ENCODE assay signal across 8 cellular contexts in genomic region chr5:171405615-171406014, GRCh38. TPM values are rescaled to one million over a fixed set of nuclear protein-coding genes. Genes with fewer than 3 reads are reported as not detected.
A peak's percentile ranks its signal among the peaks of the same experiment; 100 is the strongest.
DNase-seq lines count a peak whose midpoint lies in the region; ATAC-seq, FAIRE-seq and TF ChIP-seq lines count a peak whose summit lies in the region.

No MANE protein-coding gene starts in this region.

- POLR2A ChIA-PET in IMR-90 (lab: Charles Lee; ENCODE audit: unreplicated experiment) = no interaction called here
- POLR2A ChIA-PET in GM12878 (lab: Charles Lee) = interaction anchor here (1.4 to 1.5 kb wide), 2 partner anchors 16 to 18 kb away, joined by 5 read pairs; partner anchors contain the start of gene NPM1

- peaks cover 12% of the 10 kb centered on the region for H3K4me1 Mint-ChIP-seq in nephron

- H3K27me3 ChIP-seq in IMR-90 (ENCODE audit: control insufficient read depth, insufficient read depth, low read length) (no peaks in the 10 kb centered on the region), GM12878 (replicated peaks in 1 of 2; ENCODE audit: control insufficient read depth in 2 of 2, insufficient read depth in 2 of 2, low read length in 1 of 2) (no peaks in the 10 kb centered on the region)

- peaks cover 6% of the 10 kb centered on the region; the same call in 1 of the 2 replicates for H3K9me1 ChIP-seq in IMR-90 (ENCODE audit: insufficient read depth, low read length)

- H2BK5ac ChIP-seq in IMR-90 (ENCODE audit: low read depth, low read length, poor library complexity, severe bottlenecking) = no peak overlapping the region

- H2AK5ac ChIP-seq in IMR-90 (ENCODE audit: low read depth, low read length) = no peak overlapping the region

- DNase-seq in DMS 273 (lab: John Stamatoyannopoulos, UW; ENCODE audit: unreplicated experiment) = peak; percentile 60
- DNase-seq in IMR-90 = peak; percentile 29
- no peak for DNase-seq in GM12878 (ENCODE audit: low read depth, low spot score)
- DNase-seq in NCI-H510A (lab: John Stamatoyannopoulos, UW) = no peak
- no peak for DNase-seq in mucosa of descending colon
- no peak for DNase-seq in HT-29 (ENCODE audit: low spot score)

- FAIRE-seq in GM12878 (lab: Jason Lieb, UNC) = no peak

- no peak overlapping the region for H2AFZ ChIP-seq in IMR-90 (replicated peaks; ENCODE audit: low read length, poor library complexity)
- no peak overlapping the region for H2AFZ ChIP-seq in GM12878 (ENCODE audit: control insufficient read depth, low read depth, low read length)

- H3K4me2 ChIP-seq in IMR-90 (ENCODE audit: low read depth, low read length) (no peak overlapping the region), GM12878 (ENCODE audit: control insufficient read depth, insufficient read depth) (no peak overlapping the region)

- H3K27ac Mint-ChIP-seq in nephron = peak overlapping the region in 1 of 3 experiments; percentile 58

- no peak overlapping the region for H4K8ac ChIP-seq in IMR-90 (ENCODE audit: low read depth in 2 of 2, low read length in 2 of 2)

- RAD21 ChIA-PET in GM12878 (lab: Charles Lee; ENCODE audit: unreplicated experiment) = interaction anchor here (0.9 to 1.3 kb wide), 2 partner anchors 10 to 661 kb away, joined by 3 read pairs; no protein-coding TSS in a partner anchor

- H3K4ac ChIP-seq in IMR-90 (ENCODE audit: low read depth, low read length) = no peak overlapping the region

- no peak overlapping the region for H3K18ac ChIP-seq in IMR-90 (ENCODE audit: low read depth, low read length)

- BruUV-seq in IMR-90 (replicated peaks; lab: Mats Ljungman, UMichigan) (no TSS peak), GM12878 (replicated peaks; lab: Mats Ljungman, UMichigan) (TSS peak; percentile 3)

- H3K14ac ChIP-seq in IMR-90 (replicated peaks; ENCODE audit: low read depth, low read length) = no peak overlapping the region

- CTCF ChIA-PET in IMR-90 (lab: Yijun Ruan, JAX) (interaction anchor here (0.6 to 1.0 kb wide), 3 partner anchors 12 to 16 kb away, joined by 3 to 5 read pairs (median 3); no protein-coding TSS in a partner anchor), GM12878 (lab: Yijun Ruan, JAX) (interaction anchor here (0.6 to 2.0 kb wide), 5 partner anchors 8 to 777 kb away, joined by 3 to 11 read pairs (median 5); partner anchors contain the start of gene NPM1)

- in situ Hi-C loops in IMR-90 (cut with MboI; ENCODE audit: low sequenced_read_pairs) (loop anchor here (25.0 kb wide), 2 partner anchors 782 to 882 kb away; partner anchors contain the start of genes EFCAB9, STK10 and UBTD2), GM12878 (cut with MboI) (loop anchor here (25.0 kb wide), 1 partner anchor 882 kb away; the partner anchor contains the start of gene UBTD2)

- peaks cover 27% of the 10 kb centered on the region for H3K79me2 ChIP-seq in GM12878 (ENCODE audit: control insufficient read depth, insufficient read depth, low read length)

- no peak overlapping the region for H3K4me3 Mint-ChIP-seq in nephron

- TF ChIP-seq EP300 in GM12878 (IDR thresholded peaks at IDR 0.05; ENCODE audit: borderline replicate concordance in 1 of 2, control insufficient read depth in 1 of 2, low read depth in 2 of 2, low read length in 2 of 2) = no peak

- no peak overlapping the region for H3K56ac ChIP-seq in IMR-90 (ENCODE audit: extremely low read depth, insufficient read depth, low read length)

- TF ChIP-seq POLR2A in IMR-90 (IDR thresholded peaks at IDR 0.05; ENCODE audit: low read depth, low read length) = no peak
- TF ChIP-seq POLR2A in GM12878 (IDR thresholded peaks at IDR 0.05; ENCODE audit: low read depth, low read length) = no peak

- ATAC-seq in IMR-90 (ENCODE audit: low read depth) (peak; percentile 53), GM12878 (peak; percentile 61), HG02642 (IDR thresholded peaks at IDR 0.05; ENCODE audit: poor library complexity, unreplicated experiment) (no peak), mucosa of descending colon (no peak)

- peaks cover 66% of the 10 kb centered on the region for H4K20me1 ChIP-seq in IMR-90 (ENCODE audit: insufficient read depth, low read length)
- peaks cover 4% of the 10 kb centered on the region for H4K20me1 ChIP-seq in GM12878 (ENCODE audit: control insufficient read depth, insufficient read depth)

- no peak overlapping the region for H3K9ac ChIP-seq in IMR-90 (ENCODE audit: low read depth, low read length)
- no peak overlapping the region for H3K9ac ChIP-seq in GM12878 (ENCODE audit: control insufficient read depth, insufficient read depth, low read length)

- no peak overlapping the region for H2BK120ac ChIP-seq in IMR-90 (ENCODE audit: low read depth, low read length)

- intact Hi-C loops in IMR-90 (cut with micrococcal nuclease) = no loop called here
- intact Hi-C loops in GM12878 (cut with micrococcal nuclease; ENCODE audit: unreplicated experiment) = no loop called here
- intact Hi-C loops in mucosa of descending colon (cut with DNase I, micrococcal nuclease) = no loop called here

- H3K79me1 ChIP-seq in IMR-90 (ENCODE audit: low read depth in 1 of 2, low read length in 2 of 2) = peaks cover 25 to 46% of the 10 kb centered on the region in 2 experiments

- no peak overlapping the region for H4K5ac ChIP-seq in IMR-90 (ENCODE audit: low read depth, low read length)

- H3K36me3 ChIP-seq in IMR-90 (ENCODE audit: control insufficient read depth, insufficient read depth, low read length) (peaks cover 40% of the 10 kb centered on the region), GM12878 (ENCODE audit: control insufficient read depth in 2 of 2, insufficient read depth in 2 of 2, low read length in 1 of 2) (peaks cover 11 to 40% of the 10 kb centered on the region in 2 experiments), mucosa of descending colon (ENCODE audit: low read depth) (peaks cover 9% of the 10 kb centered on the region)

- H3K9me3 ChIP-seq in IMR-90 (ENCODE audit: control insufficient read depth, insufficient read depth, low read length) (no peaks in the 10 kb centered on the region), GM12878 (replicated peaks; ENCODE audit: control insufficient read depth, insufficient read depth, low read length) (no peaks in the 10 kb centered on the region; the same call in 2 of the 3 replicates), mucosa of descending colon (no peaks in the 10 kb centered on the region)

- H3K4me3 ChIP-seq in IMR-90 (ENCODE audit: insufficient read depth, low read depth, low read length) (no peak overlapping the region), GM12878 (no peak overlapping the region), mucosa of descending colon (no peak overlapping the region)

- SMC1A ChIA-PET in GM12878 (lab: Charles Lee; ENCODE audit: uncharacterized antibody, unreplicated experiment) = interaction anchor here (1.7 kb wide), 1 partner anchor 506 kb away, joined by 3 read pairs; no protein-coding TSS in a partner anchor

- WGBS in IMR-90 (ENCODE audit: extremely low coverage in 2 of 2, insufficient read length in 1 of 2), 2 experiments = no CpG with 5 or more reads among the region's 3 CpGs
- WGBS in GM12878 (ENCODE audit: insufficient coverage, insufficient replicate concordance, low lambda C conversion rate, missing lambda C conversion rate) = 65% methylated on average over 3 of the region's 3 CpGs

- TF ChIP-seq RAD21 in IMR-90 (IDR thresholded peaks at IDR 0.05; ENCODE audit: low read length) = no peak; the same call in 1 of the 2 replicates
- TF ChIP-seq RAD21 in GM12878 (IDR thresholded peaks at IDR 0.05; ENCODE audit: insufficient read depth, low read depth, low read length) = no peak

- H3K9me3 Mint-ChIP-seq in nephron = peaks cover 4% of the 10 kb centered on the region

- H3K36me3 Mint-ChIP-seq in nephron (ENCODE audit: low read depth) = peaks cover 76% of the 10 kb centered on the region

- H3K27me3 Mint-ChIP-seq in nephron (ENCODE audit: low read depth) = no peaks in the 10 kb centered on the region

- H2AK9ac ChIP-seq in IMR-90 (replicated peaks; ENCODE audit: low read depth, low read length, poor library complexity) = no peak overlapping the region

- dilution Hi-C loops in IMR-90 (cut with HindIII; ENCODE audit: low sequenced_read_pairs, unreplicated experiment) = no loop called here

- no peak overlapping the region for H4K91ac ChIP-seq in IMR-90 (ENCODE audit: insufficient read depth, low read depth, low read length)

- H3K4me1 ChIP-seq in IMR-90 (ENCODE audit: control insufficient read depth, insufficient read depth, low read length) = peaks cover 10% of the 10 kb centered on the region
- no peaks in the 10 kb centered on the region for H3K4me1 ChIP-seq in GM12878 (ENCODE audit: control insufficient read depth, insufficient read depth, low read length)
- H3K4me1 ChIP-seq in mucosa of descending colon (ENCODE audit: low read depth) = peaks cover 2% of the 10 kb centered on the region

- TF ChIP-seq CTCF in IMR-90 (conservative IDR thresholded peaks at IDR 0.05; ENCODE audit: low read depth, low read length) (peak; percentile 37), GM12878 (IDR thresholded peaks at IDR 0.05 in 2 of 3, conservative IDR thresholded peaks at IDR 0.05 in 1 of 3; ENCODE audit: control insufficient read depth in 2 of 3, extremely low read depth in 1 of 3, insufficient read depth in 1 of 3, low read depth in 3 of 3, low read length in 3 of 3) (peak; percentile 18 to 36 (median 32); a peak in 2 of 6 replicates), nephron (IDR thresholded peaks at IDR 0.05; ENCODE audit: unreplicated experiment in 3 of 3) (peak; percentile 14 to 27 (median 20)), mucosa of descending colon (IDR thresholded peaks at IDR 0.05) (no peak)

- H3K27ac ChIP-seq in IMR-90 (ENCODE audit: insufficient read depth, low read length) (no peak overlapping the region), GM12878 (ENCODE audit: control insufficient read depth, insufficient read depth) (no peak overlapping the region)

- no peak overlapping the region for H3K23ac ChIP-seq in IMR-90 (ENCODE audit: low read depth, low read length)

- no peak overlapping the region for H2BK20ac ChIP-seq in IMR-90 (ENCODE audit: low read depth, low read length)

- H2BK15ac ChIP-seq in IMR-90 (ENCODE audit: low read depth, low read length) = no peak overlapping the region

RNA-seq across cellular contexts. Expression of gene FGF18, which starts 13.8 kb away (rescaled TPM):
- total RNA-seq in IMR-90 (2012; rRNA removed) (under 0.01 TPM in 1 of 2 replicates, not detected in the other), GM12878 (2014; rRNA removed) (0.06 and 0.11 TPM in 2 replicates), GM12878 (2014; rRNA removed; fragmentation: Illumina TruSeq; extraction: Trizol) (0.04 TPM in 1 of 2 replicates, not detected in the other), GM12878 (2021) (not detected in 2 replicates), mucosa of descending colon (under 1 TPM in 2 of 3 donors, not detected in 1; 0.16 to 0.63 TPM)
- polyA plus RNA-seq in IMR-90 (2012; rRNA removed) (0.15 and 0.22 TPM in 2 replicates), GM12878 (2011; rRNA removed) (0.03 TPM in 1 of 2 replicates, not detected in the other), GM12878 (2014; fragmentation: Illumina TruSeq; extraction: Trizol) (not detected in 2 replicates), GM12878 (2014; fragmentation: Nextera tagmentation; extraction: Ambion mirVana) (not detected), GM12878 (2014; rRNA removed) (0.09 TPM in 1 of 2 replicates, not detected in the other), GM12878 (2016; fragmentation: Nextera tagmentation; extraction: Ambion mirVana) (under 1 TPM in 1 of 2 experiments, not detected in 1; 0.10 TPM)
- 0.11 TPM in 1 of 2 replicates, not detected in the other for polyA plus RNA-seq in IMR-90 (2012; cell fraction: cytosol; rRNA removed)
- polyA plus RNA-seq in IMR-90 (2012; cell fraction: nucleus; rRNA removed; ENCODE audit: low replicate concordance) = 0.65 and 0.67 TPM in 2 replicates
- total RNA-seq in GM12878 (2013; cell fraction: nucleolus; rRNA removed) = not detected in 2 replicates
- polyA plus RNA-seq in GM12878 (2011; ENCODE audit: low read depth) = not detected
- polyA plus RNA-seq in GM12878 (2011; cell fraction: cytosol; rRNA removed) = 0.03 TPM in 1 of 2 replicates, not detected in the other
- 0.09 TPM in 2 replicates for polyA plus RNA-seq in GM12878 (2011; cell fraction: nucleus; rRNA removed)
- 0.07 TPM in 1 of 2 replicates, not detected in the other for polyA plus RNA-seq in GM12878 (2012)
- not detected in 2 replicates for polyA minus RNA-seq in GM12878 (2011; rRNA and poly(A)+ RNA removed)
- polyA minus RNA-seq in GM12878 (2011; cell fraction: cytosol; rRNA and poly(A)+ RNA removed) = not detected in 2 replicates
- polyA minus RNA-seq in GM12878 (2011; cell fraction: nucleus; rRNA and poly(A)+ RNA removed) = not detected in 2 replicates
- 0.37 and 0.58 TPM in 2 replicates for total RNA-seq in HT-29 (2014; rRNA removed; shearing (Covaris generic))

RNA-seq across cellular contexts. Expression of gene NPM1, which starts 18.0 kb away (rescaled TPM):
- total RNA-seq in IMR-90 (2012; rRNA removed) (856 and 1,596 TPM in 2 replicates), GM12878 (2014; rRNA removed) (2,837 and 2,926 TPM in 2 replicates), GM12878 (2014; rRNA removed; fragmentation: Illumina TruSeq; extraction: Trizol) (5,396 and 5,466 TPM in 2 replicates), GM12878 (2021) (2,607 and 2,609 TPM in 2 replicates), mucosa of descending colon (100 to 1,000 TPM; 404 to 623 (median 596) TPM)
- polyA plus RNA-seq in IMR-90 (2012; rRNA removed) (929 and 3,169 TPM in 2 replicates), GM12878 (2011; rRNA removed) (2,896 and 3,056 TPM in 2 replicates), GM12878 (2014; fragmentation: Illumina TruSeq; extraction: Trizol) (4,943 and 8,358 TPM in 2 replicates), GM12878 (2014; fragmentation: Nextera tagmentation; extraction: Ambion mirVana) (1,000 to 10,000 TPM; 3,742 to 5,105 TPM), GM12878 (2014; rRNA removed) (2,295 and 2,497 TPM in 2 replicates), GM12878 (2016; fragmentation: Nextera tagmentation; extraction: Ambion mirVana) (1,000 to 10,000 TPM; 1,843 to 2,046 TPM)
- polyA plus RNA-seq in IMR-90 (2012; cell fraction: cytosol; rRNA removed) = 105 and 178 TPM in 2 replicates
- polyA plus RNA-seq in IMR-90 (2012; cell fraction: nucleus; rRNA removed; ENCODE audit: low replicate concordance) = 29.5 and 252 TPM in 2 replicates
- 425 and 430 TPM in 2 replicates for total RNA-seq in GM12878 (2013; cell fraction: nucleolus; rRNA removed)
- polyA plus RNA-seq in GM12878 (2011; ENCODE audit: low read depth) = 1,342 TPM
- polyA plus RNA-seq in GM12878 (2011; cell fraction: cytosol; rRNA removed) = 3,501 and 4,381 TPM in 2 replicates
- 735 and 1,933 TPM in 2 replicates for polyA plus RNA-seq in GM12878 (2011; cell fraction: nucleus; rRNA removed)
- 4,384 and 5,105 TPM in 2 replicates for polyA plus RNA-seq in GM12878 (2012)
- 1,162 and 2,005 TPM in 2 replicates for polyA minus RNA-seq in GM12878 (2011; rRNA and poly(A)+ RNA removed)
- polyA minus RNA-seq in GM12878 (2011; cell fraction: cytosol; rRNA and poly(A)+ RNA removed) = 2,291 and 2,774 TPM in 2 replicates
- 272 and 485 TPM in 2 replicates for polyA minus RNA-seq in GM12878 (2011; cell fraction: nucleus; rRNA and poly(A)+ RNA removed)
- 896 and 936 TPM in 2 replicates for total RNA-seq in HT-29 (2014; rRNA removed; shearing (Covaris generic))

Comparison
In these comparisons a context has a peak if more than half of its experiments do, and no peak if none do; other contexts are left out.
1. DNase-seq: peak in DMS 273 (single experiment) and IMR-90 (single experiment); none in GM12878 (single experiment), NCI-H510A (single experiment), mucosa of descending colon (0 of 3) and HT-29 (single experiment).
2. ATAC-seq: peak in IMR-90 (single experiment) and GM12878 (single experiment); none in HG02642 (single experiment) and mucosa of descending colon (single experiment).